Comparison of ENCODE assay signal across 13 cellular contexts in the genomic region with DNA sequence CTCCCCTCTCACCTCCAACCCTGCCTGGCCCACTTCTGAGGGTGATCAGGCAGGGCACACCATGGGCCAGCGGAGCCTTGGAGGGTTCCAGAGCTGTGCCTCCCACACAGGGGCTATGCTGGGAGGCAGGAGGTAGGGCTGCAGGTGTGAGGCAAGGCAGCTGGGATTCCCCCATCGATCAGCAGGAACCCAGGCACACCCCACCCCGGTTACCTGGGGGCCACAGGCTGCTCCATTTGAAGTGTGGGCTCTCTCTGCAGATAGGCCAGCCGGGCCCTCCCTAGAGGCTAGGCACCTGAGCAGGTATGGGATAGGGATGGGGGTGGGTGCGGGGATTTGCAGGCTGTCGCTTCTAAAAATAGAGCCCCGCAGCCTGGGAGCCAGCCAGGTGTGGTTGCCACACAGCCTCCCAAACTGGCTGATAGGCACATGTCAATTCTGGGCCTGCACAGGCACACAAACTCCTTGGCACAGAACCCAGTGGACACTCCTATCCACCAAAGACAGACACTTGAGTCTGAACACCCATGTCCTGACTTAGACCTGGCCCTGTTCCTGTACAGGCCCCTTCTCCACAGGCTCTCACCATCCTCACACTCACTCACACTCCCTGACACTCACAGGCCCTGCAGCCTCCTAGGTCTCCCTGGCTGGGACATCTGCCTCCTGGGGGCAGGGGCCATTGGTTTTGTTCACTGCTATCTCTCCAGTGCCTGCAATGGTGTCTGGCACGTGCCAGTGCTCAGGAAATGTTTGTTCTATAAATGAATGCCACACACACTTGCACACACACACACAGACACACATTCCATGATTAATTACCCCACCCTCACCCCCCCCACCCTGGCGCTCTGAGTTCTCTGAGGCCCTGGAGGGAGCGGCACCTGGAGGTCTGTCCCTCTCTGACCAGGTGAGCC.
A peak's percentile ranks its signal among the peaks of the same experiment; 100 is the strongest.
DNase-seq lines count a peak whose midpoint lies in the region; ATAC-seq lines count a peak whose summit lies in the region.
"Had no signal": no experiment of that assay in that cellular context is flagged by ENCODE, and none has a peak within 500 bp of the region (broad histone marks: within the 10 kb centered on the region; RNA-seq: fewer than 3 reads in every experiment).

No MANE protein-coding gene starts in this region.

- H4K8ac ChIP-seq in neuronal stem cell (ENCODE audit: low read depth, low read length) = no peak overlapping the region

- H3K9me3 ChIP-seq in CD8-positive, alpha-beta memory T cell (ENCODE audit: low read length) = no peaks in the 10 kb centered on the region
- no peaks in the 10 kb centered on the region for H3K9me3 ChIP-seq in neuronal stem cell (replicated peaks in 1 of 2; ENCODE audit: control insufficient read depth in 2 of 2, insufficient read depth in 1 of 2, low read depth in 1 of 2, low read length in 2 of 2)
- H3K9me3 ChIP-seq: tibial artery had no signal

- no peak for DNase-seq in CD8-positive, alpha-beta memory T cell
- DNase-seq in NCI-H2029 (lab: John Stamatoyannopoulos, UW) (peak; percentile 36), Right ventricle myocardium superior (peak; percentile 72), neuronal stem cell (ENCODE audit: low spot score) (no peak), midbrain (lab: John Stamatoyannopoulos, UW) (no peak)
- DNase-seq: activated CD4-positive, alpha-beta memory T cell treated with anti-CD3 and anti-CD28 coated beads, Interleukin-2, amount 10 ng/mL, durations not matched to agents 7 days and 5 days; activated naive CD4-positive, alpha-beta T cell treated with anti-CD3 and anti-CD28 coated beads for 36 hours; natural killer cell; tibial artery had no signal

- no peaks in the 10 kb centered on the region for H3K36me3 ChIP-seq in CD8-positive, alpha-beta memory T cell (ENCODE audit: insufficient read depth, low read length)
- H3K36me3 ChIP-seq in neuronal stem cell (replicated peaks in 1 of 2; ENCODE audit: control insufficient read depth in 2 of 2, insufficient read depth in 2 of 2, low read length in 2 of 2) = no peaks in the 10 kb centered on the region
- H3K36me3 ChIP-seq: tibial artery had no signal

- H2AK5ac ChIP-seq in neuronal stem cell (ENCODE audit: low read depth, low read length) = peak overlapping the region; percentile 61

- H3K4me3 ChIP-seq in CD8-positive, alpha-beta memory T cell (ENCODE audit: low read length) = no peak overlapping the region
- no peak overlapping the region for H3K4me3 ChIP-seq in neuronal stem cell (ENCODE audit: low read length in 2 of 2)
- H3K4me3 ChIP-seq: tibial artery had no signal

- no peaks in the 10 kb centered on the region for H3K27me3 ChIP-seq in CD8-positive, alpha-beta memory T cell (ENCODE audit: insufficient read depth, low read length, poor library complexity, severe bottlenecking)
- H3K27me3 ChIP-seq in neuronal stem cell (ENCODE audit: control insufficient read depth in 3 of 3, insufficient read depth in 3 of 3, low read depth in 1 of 3, low read length in 3 of 3) = peaks cover 0 to 11% (median 0%) of the 10 kb centered on the region in 3 experiments
- H3K27me3 ChIP-seq: tibial artery had no signal

- H2BK12ac ChIP-seq in neuronal stem cell (ENCODE audit: low read length) = no peak overlapping the region

- H3K27me3 Mint-ChIP-seq in CD8-positive, alpha-beta memory T cell = peaks cover 0 to 3% of the 10 kb centered on the region in 2 donors
- H3K27me3 Mint-ChIP-seq: activated CD4-positive, alpha-beta memory T cell treated with anti-CD3 and anti-CD28 coated beads, Interleukin-2, amount 10 ng/mL, durations not matched to agents 7 days and 5 days had no signal

- peak overlapping the region in 6 of 8 donors; percentile 52 to 85 (median 78) for H3K27ac Mint-ChIP-seq in CD8-positive, alpha-beta memory T cell
- H3K27ac Mint-ChIP-seq: activated CD4-positive, alpha-beta memory T cell treated with anti-CD3 and anti-CD28 coated beads, Interleukin-2, amount 10 ng/mL, durations not matched to agents 7 days and 5 days; activated naive CD4-positive, alpha-beta T cell treated with anti-CD3 and anti-CD28 coated beads for 36 hours; natural killer cell had no signal

- peak overlapping the region; percentile 17 for H2BK120ac ChIP-seq in neuronal stem cell (ENCODE audit: low read depth, low read length)

- peak overlapping the region; percentile 35 for H3K18ac ChIP-seq in neuronal stem cell (ENCODE audit: low read length)

- intact Hi-C loops in Right ventricle myocardium superior (cut with DNase I) = no loop called here

- peak overlapping the region; percentile 38 for H4K91ac ChIP-seq in neuronal stem cell (ENCODE audit: low read depth, low read length, poor library complexity)

- peaks cover 49 to 84% (median 60%) of the 10 kb centered on the region in 3 donors for H3K4me1 Mint-ChIP-seq in CD8-positive, alpha-beta memory T cell

- no peak overlapping the region for H2AFZ ChIP-seq in neuronal stem cell (ENCODE audit: low read length)

- no peak overlapping the region for H3K4ac ChIP-seq in neuronal stem cell (ENCODE audit: low read length)

- H3K23ac ChIP-seq in neuronal stem cell (ENCODE audit: low read depth, low read length, poor library complexity) = no peak overlapping the region

- peaks cover 0 to 3% (median 0%) of the 10 kb centered on the region in 3 donors for H3K36me3 Mint-ChIP-seq in CD8-positive, alpha-beta memory T cell
- H3K36me3 Mint-ChIP-seq: natural killer cell had no signal

- H2BK5ac ChIP-seq in neuronal stem cell (ENCODE audit: low read length) = no peak overlapping the region

- ATAC-seq in Right ventricle myocardium superior (ENCODE audit: poor library complexity) = peak; percentile 87
- ATAC-seq in HG02571 (IDR thresholded peaks at IDR 0.05; ENCODE audit: unreplicated experiment) = no peak
- no peak for ATAC-seq in HG03354 (IDR thresholded peaks at IDR 0.05; ENCODE audit: poor library complexity, severe bottlenecking, unreplicated experiment)
- no peak for ATAC-seq in GM18861 (IDR thresholded peaks at IDR 0.05; ENCODE audit: unreplicated experiment)
- ATAC-seq: natural killer cell had no signal

- peaks cover 59% of the 10 kb centered on the region for H3K4me1 ChIP-seq in CD8-positive, alpha-beta memory T cell (ENCODE audit: insufficient read depth, low read length)
- peaks cover 5 to 8% of the 10 kb centered on the region in 2 donors for H3K4me1 ChIP-seq in neuronal stem cell (ENCODE audit: control insufficient read depth in 2 of 2, insufficient read depth in 1 of 2, low read depth in 1 of 2, low read length in 2 of 2)

- no peaks in the 10 kb centered on the region for H3K79me1 ChIP-seq in neuronal stem cell (ENCODE audit: low read depth, low read length)

- H3K9ac ChIP-seq in neuronal stem cell (ENCODE audit: low read depth, low read length, poor library complexity) = no peak overlapping the region

- no peak overlapping the region for H3K27ac ChIP-seq in CD8-positive, alpha-beta memory T cell (ENCODE audit: low read depth, low read length)
- H3K27ac ChIP-seq in neuronal stem cell (replicated peaks; ENCODE audit: low read length) = no peak overlapping the region
- H3K27ac ChIP-seq: tibial artery had no signal

- H3K14ac ChIP-seq in neuronal stem cell (ENCODE audit: low read length) = no peak overlapping the region

- CTCF ChIA-PET in CD8-positive, alpha-beta memory T cell (lab: Charles Lee) = interaction anchor here (1.5 to 4.7 kb wide), 2 partner anchors 13 to 21 kb away, joined by 3 to 19 read pairs; no protein-coding TSS in a partner anchor

- WGBS in neuronal stem cell (ENCODE audit: extremely low coverage in 2 of 2, insufficient read length in 2 of 2, insufficient replicate concordance in 1 of 2), 2 donors = no CpG with 5 or more reads among the region's 10 CpGs

- H3K4me3 Mint-ChIP-seq in CD8-positive, alpha-beta memory T cell = no peak overlapping the region
- H3K4me3 Mint-ChIP-seq: activated CD4-positive, alpha-beta memory T cell treated with anti-CD3 and anti-CD28 coated beads, Interleukin-2, amount 10 ng/mL, durations not matched to agents 7 days and 5 days; activated naive CD4-positive, alpha-beta T cell treated with anti-CD3 and anti-CD28 coated beads for 36 hours; natural killer cell; T-helper 2 cell treated with Interferon-gamma antibody and Interleukin-4, amounts not matched to agents 5 μg/mL and 100 μg/mL, for 36 hours had no signal

- H3K9me3 Mint-ChIP-seq in CD8-positive, alpha-beta memory T cell = no peaks in the 10 kb centered on the region
- H3K9me3 Mint-ChIP-seq: activated CD4-positive, alpha-beta memory T cell treated with anti-CD3 and anti-CD28 coated beads, Interleukin-2, amount 10 ng/mL, durations not matched to agents 7 days and 5 days; activated naive CD4-positive, alpha-beta T cell treated with anti-CD3 and anti-CD28 coated beads for 36 hours; natural killer cell; T-helper 2 cell treated with Interferon-gamma antibody and Interleukin-4, amounts not matched to agents 5 μg/mL and 100 μg/mL, for 36 hours had no signal

- H2BK15ac ChIP-seq in neuronal stem cell (ENCODE audit: low read length) = peak overlapping the region; percentile 89

- POLR2A ChIA-PET in CD8-positive, alpha-beta memory T cell (lab: Charles Lee) = interaction anchor here (0.8 to 1.1 kb wide), 2 partner anchors 22 to 73 kb away, joined by 3 to 5 read pairs; partner anchors contain the start of gene ZFP36L2

- no peak overlapping the region for H3K4me2 ChIP-seq in neuronal stem cell (ENCODE audit: insufficient read depth, low read length, poor library complexity, severe bottlenecking)

Comparison
In these comparisons a context has a peak if more than half of its experiments do, and no peak if none do; other contexts are left out.
1. DNase-seq: peak in NCI-H2029 (single experiment) and Right ventricle myocardium superior (single experiment); none in CD8-positive, alpha-beta memory T cell (0 of 5), neuronal stem cell (single experiment) and midbrain (single experiment).